In genomic region chr10:1654811-1655356, GRCh38 we compare ENCODE assay signal across 25 cellular contexts.
"Had no signal": no experiment of that assay in that cellular context is flagged by ENCODE, and none has a peak within 500 bp of the region (broad histone marks: within the 10 kb centered on the region; RNA-seq: fewer than 3 reads in every experiment).

No MANE protein-coding gene starts in this region.

- H3K9me3 Mint-ChIP-seq: activated naive CD4-positive, alpha-beta T cell treated with anti-CD3 and anti-CD28 coated beads for 36 hours; activated naive CD8-positive, alpha-beta T cell treated with anti-CD3 and anti-CD28 coated beads, Interleukin-2, amount 10 ng/mL, durations not matched to agents 7 days and 5 days; activated T-cell treated with anti-CD3 and anti-CD28 coated beads, Interleukin-2, amount 50 U/mL, for 72 hours; memory B cell; naive B cell had no signal

- FAIRE-seq: endothelial cell of umbilical vein, TTC549 had no signal

- DNase-seq: activated CD4-positive, alpha-beta T cell treated with anti-CD3 and anti-CD28 coated beads, Interleukin-2, amount 50 U/mL, for 48 hours; activated effector memory CD4-positive, alpha-beta T cell treated with Interleukin-2 at 50 U/mL for 16 hours; activated naive CD4-positive, alpha-beta T cell treated with anti-CD3 and anti-CD28 coated beads for 36 hours; activated naive CD8-positive, alpha-beta T cell treated with anti-CD3 and anti-CD28 coated beads, Interleukin-2, amount 10 ng/mL, durations not matched to agents 7 days and 5 days; activated T-cell treated with anti-CD3 and anti-CD28 coated beads, Interleukin-2, amount 50 U/mL, for 72 hours; amniotic stem cell; cortex of kidney; effector CD8-positive, alpha-beta T cell; gastrocnemius medialis; hippocampal formation; naive B cell; retina; SJCRH30; stimulated activated CD4-positive, alpha-beta T cell treated with anti-CD3 and anti-CD28 coated beads, Interleukin-12 subunit alpha, Interleukin-12 subunit beta, amount 100 ng/mL, for 4 hours; stimulated activated CD4-positive, alpha-beta T cell treated with anti-CD3 and anti-CD28 coated beads, Interleukin-4, amount 100 ng/mL, for 4 hours; stomach; T-helper 1 cell; trophoblast cell had no signal

- H3K4me1 ChIP-seq: breast epithelium, esophagus muscularis mucosa, gastrocnemius medialis, SJCRH30, stomach, suprapubic skin had no signal

- H3K27me3 ChIP-seq: gastrocnemius medialis, SJCRH30, suprapubic skin had no signal

- H3K36me3 Mint-ChIP-seq: activated naive CD8-positive, alpha-beta T cell treated with anti-CD3 and anti-CD28 coated beads, Interleukin-2, amount 10 ng/mL, durations not matched to agents 7 days and 5 days; memory B cell had no signal

- H3K4me3 ChIP-seq: breast epithelium, esophagus muscularis mucosa, gastrocnemius medialis, SJCRH30, stomach, suprapubic skin had no signal

- H3K9me3 ChIP-seq: breast epithelium, esophagus muscularis mucosa, gastrocnemius medialis, SJCRH30, stomach, suprapubic skin had no signal

- H3K27ac Mint-ChIP-seq: activated naive CD4-positive, alpha-beta T cell treated with anti-CD3 and anti-CD28 coated beads for 36 hours; activated naive CD8-positive, alpha-beta T cell treated with anti-CD3 and anti-CD28 coated beads, Interleukin-2, amount 10 ng/mL, durations not matched to agents 7 days and 5 days; activated T-cell treated with anti-CD3 and anti-CD28 coated beads, Interleukin-2, amount 50 U/mL, for 72 hours; memory B cell; naive B cell; progenitor cell of endocrine pancreas had no signal

- ATAC-seq: gastrocnemius medialis had no signal

- H3K4me1 Mint-ChIP-seq: activated naive CD8-positive, alpha-beta T cell treated with anti-CD3 and anti-CD28 coated beads, Interleukin-2, amount 10 ng/mL, durations not matched to agents 7 days and 5 days had no signal

- H3K27ac ChIP-seq: breast epithelium, esophagus muscularis mucosa, gastrocnemius medialis, SJCRH30, stomach, suprapubic skin had no signal

- H3K4me3 Mint-ChIP-seq: activated naive CD4-positive, alpha-beta T cell treated with anti-CD3 and anti-CD28 coated beads for 36 hours; activated naive CD8-positive, alpha-beta T cell treated with anti-CD3 and anti-CD28 coated beads, Interleukin-2, amount 10 ng/mL, durations not matched to agents 7 days and 5 days; activated T-cell treated with anti-CD3 and anti-CD28 coated beads, Interleukin-2, amount 50 U/mL, for 72 hours; memory B cell; naive B cell had no signal

- H3K36me3 ChIP-seq: breast epithelium, esophagus muscularis mucosa, gastrocnemius medialis, SJCRH30, stomach, suprapubic skin had no signal
